ENCODE assay signal across 13 cellular contexts in the genomic region with DNA sequence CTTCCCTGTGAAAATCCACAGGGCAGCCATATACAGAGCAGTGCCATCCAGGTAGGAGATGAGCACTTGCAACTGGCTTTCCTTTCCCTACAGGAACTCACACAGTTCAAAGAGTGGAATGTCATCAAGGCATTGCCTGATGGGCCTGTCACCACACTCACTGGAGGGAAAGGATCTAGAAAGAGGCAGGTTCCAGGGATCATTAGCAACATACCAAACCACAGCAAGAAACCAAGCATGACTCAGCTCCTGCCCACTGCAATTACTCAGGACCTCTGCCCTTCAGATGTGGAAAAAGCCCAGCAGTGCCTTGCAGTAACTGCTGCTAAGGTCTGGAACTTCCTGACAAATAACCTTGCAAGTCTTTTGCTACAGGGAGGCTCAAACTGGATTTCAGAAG.
A peak's percentile ranks its signal among the peaks of the same experiment; 100 is the strongest.
DNase-seq lines count a peak whose midpoint lies in the region; ATAC-seq and TF ChIP-seq lines count a peak whose summit lies in the region.
"Had no signal": no experiment of that assay in that cellular context is flagged by ENCODE, and none has a peak within 500 bp of the region (broad histone marks: within the 10 kb centered on the region; RNA-seq: fewer than 3 reads in every experiment).

No MANE protein-coding gene starts in this region.

- no peak overlapping the region for H3K4me3 Mint-ChIP-seq in stimulated activated effector memory CD8-positive, alpha-beta T cell treated with anti-CD3 and anti-CD28 coated beads, Interleukin-12 subunit alpha, Interleukin-12 subunit beta, amount 100 ng/mL, for 72 hours
- H3K4me3 Mint-ChIP-seq: central memory CD8-positive, alpha-beta T cell; WTC11 had no signal

- H3K9me3 Mint-ChIP-seq in stimulated activated effector memory CD8-positive, alpha-beta T cell treated with anti-CD3 and anti-CD28 coated beads, Interleukin-12 subunit alpha, Interleukin-12 subunit beta, amount 100 ng/mL, for 72 hours = no peaks in the 10 kb centered on the region
- H3K9me3 Mint-ChIP-seq: central memory CD8-positive, alpha-beta T cell; WTC11 had no signal

- no peak overlapping the region for H2AFZ ChIP-seq in PC-3 (ENCODE audit: low read length)

- POLR2A ChIA-PET in PC-3 (lab: Charles Lee; ENCODE audit: unreplicated experiment) = no interaction called here

- BruUV-seq in PC-3 (replicated peaks; lab: Mats Ljungman, UMichigan) = no TSS peak

- DNase-seq in cardiac muscle cell (ENCODE audit: low read depth in 1 of 2, low spot score in 1 of 2) = peak; percentile 5 to 72
- no peak for DNase-seq in right cardiac atrium
- DNase-seq in PC-3 = peak; percentile 85
- DNase-seq in epithelial cell of esophagus (ENCODE audit: low read depth) = peak; percentile 66
- DNase-seq in stimulated activated effector memory CD8-positive, alpha-beta T cell treated with anti-CD3 and anti-CD28 coated beads, Interleukin-12 subunit alpha, Interleukin-12 subunit beta, amount 100 ng/mL, for 72 hours (ENCODE audit: low spot score in 2 of 2) = no peak
- DNase-seq in caudate nucleus (lab: John Stamatoyannopoulos, UW) = no peak
- DNase-seq: NCI-H2029 treated with DMSO at 0.1 percent for 48 hours had no signal

- H3K4me3 ChIP-seq in cardiac muscle cell (no peak overlapping the region), right cardiac atrium (ENCODE audit: low read length) (no peak overlapping the region), PC-3 (ENCODE audit: low read length) (no peak overlapping the region), epithelial cell of esophagus (ENCODE audit: low read length) (no peak overlapping the region)

- no peak overlapping the region for H3K9ac ChIP-seq in PC-3 (ENCODE audit: low read length)

- no peaks in the 10 kb centered on the region for H3K4me1 ChIP-seq in cardiac muscle cell (ENCODE audit: low read depth)
- peaks cover 2% of the 10 kb centered on the region for H3K4me1 ChIP-seq in right cardiac atrium (ENCODE audit: control insufficient read depth, insufficient read depth, low read length)
- peaks cover 25% of the 10 kb centered on the region for H3K4me1 ChIP-seq in PC-3 (ENCODE audit: insufficient read depth, low read length)
- H3K4me1 ChIP-seq: Caco-2 had no signal

- H3K9me3 ChIP-seq in cardiac muscle cell (ENCODE audit: low read depth) (no peaks in the 10 kb centered on the region), right cardiac atrium (ENCODE audit: control insufficient read depth, low read length) (no peaks in the 10 kb centered on the region), PC-3 (ENCODE audit: low read length) (no peaks in the 10 kb centered on the region)
- H3K9me3 ChIP-seq: Caco-2 had no signal

- H3K27ac ChIP-seq in cardiac muscle cell = no peak overlapping the region
- no peak overlapping the region for H3K27ac ChIP-seq in right cardiac atrium (ENCODE audit: low read length)
- H3K27ac ChIP-seq in PC-3 (ENCODE audit: low read length) = peak overlapping the region; percentile 37
- H3K27ac ChIP-seq in caudate nucleus (ENCODE audit: low read depth, low read length) = no peak overlapping the region

- peak overlapping the region; percentile 22 for H3K4me2 ChIP-seq in PC-3 (ENCODE audit: low read length)

- no peaks in the 10 kb centered on the region for H4K20me1 ChIP-seq in PC-3 (ENCODE audit: low read length)

- H3K9me2 ChIP-seq in PC-3 (replicated peaks; ENCODE audit: low read length) = no peaks in the 10 kb centered on the region

- H3K36me3 Mint-ChIP-seq in stimulated activated effector memory CD8-positive, alpha-beta T cell treated with anti-CD3 and anti-CD28 coated beads, Interleukin-12 subunit alpha, Interleukin-12 subunit beta, amount 100 ng/mL, for 72 hours = no peaks in the 10 kb centered on the region

- intact Hi-C loops in right cardiac atrium (cut with DNase I) = no loop called here
- intact Hi-C loops in PC-3 (cut with micrococcal nuclease) = no loop called here

- H3K27me3 ChIP-seq in cardiac muscle cell (no peaks in the 10 kb centered on the region), right cardiac atrium (ENCODE audit: control insufficient read depth, insufficient read depth) (no peaks in the 10 kb centered on the region), PC-3 (ENCODE audit: low read length) (no peaks in the 10 kb centered on the region)

- TF ChIP-seq CTCF in cardiac muscle cell (IDR thresholded peaks at IDR 0.05; ENCODE audit: low read depth, low read length) = no peak
- no peak for TF ChIP-seq CTCF in PC-3 (conservative IDR thresholded peaks at IDR 0.05; ENCODE audit: low read depth, low read length)
- no peak for TF ChIP-seq CTCF in epithelial cell of esophagus (IDR thresholded peaks at IDR 0.05; ENCODE audit: insufficient read depth, low read depth, low read length, missing control alignments)

- H3K36me3 ChIP-seq in cardiac muscle cell = no peaks in the 10 kb centered on the region
- H3K36me3 ChIP-seq in PC-3 (ENCODE audit: low read depth, low read length) = no peaks in the 10 kb centered on the region

- no peak for ATAC-seq in right cardiac atrium
- ATAC-seq in PC-3 = peak; percentile 77
- peak; percentile 9 for ATAC-seq in stimulated activated effector memory CD8-positive, alpha-beta T cell treated with anti-CD3 and anti-CD28 coated beads, Interleukin-12 subunit alpha, Interleukin-12 subunit beta, amount 100 ng/mL, for 72 hours
- ATAC-seq in HG03520 (IDR thresholded peaks at IDR 0.05; ENCODE audit: unreplicated experiment) = no peak
- no peak for ATAC-seq in GM19351 (IDR thresholded peaks at IDR 0.05; ENCODE audit: unreplicated experiment)
- ATAC-seq: left lobe of liver, WTC11 had no signal

- no peak overlapping the region for H3K27ac Mint-ChIP-seq in stimulated activated effector memory CD8-positive, alpha-beta T cell treated with anti-CD3 and anti-CD28 coated beads, Interleukin-12 subunit alpha, Interleukin-12 subunit beta, amount 100 ng/mL, for 72 hours
- H3K27ac Mint-ChIP-seq: WTC11 had no signal

- no peaks in the 10 kb centered on the region for H3F3A ChIP-seq in PC-3 (ENCODE audit: low read length, unreplicated experiment)

- H3K79me2 ChIP-seq in PC-3 (ENCODE audit: low read length) = peaks cover 18% of the 10 kb centered on the region

- no peaks in the 10 kb centered on the region for H3K4me1 Mint-ChIP-seq in stimulated activated effector memory CD8-positive, alpha-beta T cell treated with anti-CD3 and anti-CD28 coated beads, Interleukin-12 subunit alpha, Interleukin-12 subunit beta, amount 100 ng/mL, for 72 hours
- H3K4me1 Mint-ChIP-seq: central memory CD8-positive, alpha-beta T cell had no signal

- CTCF ChIA-PET in PC-3 (lab: Charles Lee) = interaction anchor here (1.0 kb wide), 1 partner anchor 38 kb away, joined by 3 read pairs; no protein-coding TSS in a partner anchor

Comparison
In these comparisons a context has a peak if more than half of its experiments do, and no peak if none do; other contexts are left out.
1. DNase-seq: peak in cardiac muscle cell (2 of 2), PC-3 (single experiment) and epithelial cell of esophagus (single experiment); none in right cardiac atrium (0 of 3), stimulated activated effector memory CD8-positive, alpha-beta T cell treated with anti-CD3 and anti-CD28 coated beads, Interleukin-12 subunit alpha, Interleukin-12 subunit beta, amount 100 ng/mL, for 72 hours (0 of 2) and caudate nucleus (0 of 61).
2. ATAC-seq: peak in PC-3 (single experiment) and stimulated activated effector memory CD8-positive, alpha-beta T cell treated with anti-CD3 and anti-CD28 coated beads, Interleukin-12 subunit alpha, Interleukin-12 subunit beta, amount 100 ng/mL, for 72 hours (single experiment); none in right cardiac atrium (0 of 2), HG03520 (single experiment) and GM19351 (single experiment).